In the genomic region with DNA sequence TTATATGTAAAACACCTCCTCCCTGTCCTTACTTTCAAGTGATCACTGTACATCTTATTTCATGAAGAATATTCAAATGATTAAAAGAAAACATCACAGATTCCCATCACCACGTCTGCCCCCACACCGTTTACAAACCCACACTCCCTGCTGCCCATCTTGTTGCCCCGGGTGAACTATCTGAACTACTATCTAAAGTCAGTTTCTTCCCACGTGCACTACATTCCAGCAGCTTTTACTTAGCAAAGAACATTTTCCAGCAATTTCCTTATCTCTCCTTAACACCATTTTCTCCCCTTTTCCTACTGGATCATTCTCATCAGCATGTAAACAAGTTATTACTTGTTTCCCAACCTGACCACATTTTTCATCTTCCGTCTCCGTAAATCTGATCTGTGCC, we compare ENCODE assay signal across 1 cellular context.
TF ChIP-seq lines count a peak whose summit lies in the region.

No MANE protein-coding gene starts in this region.

TF ChIP-seq in HepG2, 621 proteins besides CTCF, POLR2A, EP300 and RAD21:
- TF ChIP-seq SAP130 (CRISPR knock-in tag; IDR thresholded peaks at IDR 0.05; ENCODE audit: low read depth), result 0 out of 2 replicates have a peak, but pooled peaks have one; percentile 8
